Comparison of ENCODE assay signal across 1 cellular context in genomic region chr21:39079617-39080016, GRCh38.
TF ChIP-seq lines count a peak whose summit lies in the region.

No MANE protein-coding gene starts in this region.

TF ChIP-seq in HepG2, 621 proteins besides CTCF, POLR2A, EP300 and RAD21 (continued from another document and continues in another):
- TF ChIP-seq ZGPAT (CRISPR knock-in tag; IDR thresholded peaks at IDR 0.05) (peak; percentile 39; the same call in 1 of the 2 replicates), ZSCAN25 (CRISPR knock-in tag; IDR thresholded peaks at IDR 0.05) (peak; percentile 87), ZNF124 (CRISPR knock-in tag; IDR thresholded peaks at IDR 0.05) (no peak), TFDP1 (CRISPR knock-in tag; IDR thresholded peaks at IDR 0.05; ENCODE audit: borderline replicate concordance) (peak; percentile 44), HDAC1 (CRISPR knock-in tag; IDR thresholded peaks at IDR 0.05) (peak; percentile 51; the same call in 1 of the 2 replicates), FIP1L1 (IDR thresholded peaks at IDR 0.05; ENCODE audit: borderline replicate concordance, insufficient read depth, low read depth, low read length) (no peak), SIN3B (IDR thresholded peaks at IDR 0.05; ENCODE audit: low read length) (no peak), TFAP4 (IDR thresholded peaks at IDR 0.05; ENCODE audit: borderline replicate concordance, low read depth) (0 out of 2 replicates have a peak, but pooled peaks have one; percentile 16), ZNF350 (CRISPR knock-in tag; IDR thresholded peaks at IDR 0.05; ENCODE audit: borderline replicate concordance, low read depth) (0 out of 2 replicates have a peak, but pooled peaks have one; percentile 13), CREM (IDR thresholded peaks at IDR 0.05) (peak; percentile 27; the same call in 1 of the 2 replicates), CREM (CRISPR knock-in tag; IDR thresholded peaks at IDR 0.05) (no peak), SMC3 (IDR thresholded peaks at IDR 0.05; ENCODE audit: low read length) (0 out of 2 replicates have a peak, but pooled peaks have one; percentile 11), GATAD2A (CRISPR knock-in tag; IDR thresholded peaks at IDR 0.05) (peak; percentile 89), DPF2 (CRISPR knock-in tag; IDR thresholded peaks at IDR 0.05; ENCODE audit: borderline replicate concordance, low read depth) (0 out of 2 replicates have a peak, but pooled peaks have one; percentile 33), SOX6 (IDR thresholded peaks at IDR 0.05) (no peak), SOX6 (CRISPR knock-in tag; IDR thresholded peaks at IDR 0.05) (peak; percentile 78), MTA1 (CRISPR knock-in tag; IDR thresholded peaks at IDR 0.05; ENCODE audit: borderline replicate concordance) (peak; percentile 52; the same call in 1 of the 2 replicates), BCL6 (CRISPR knock-in tag; IDR thresholded peaks at IDR 0.05) (peak; percentile 77), NR2F6 (IDR thresholded peaks at IDR 0.05) (peak; percentile 65), NR2F6 (CRISPR knock-in tag; IDR thresholded peaks at IDR 0.05) (peak; percentile 82), HMG20A (CRISPR knock-in tag; IDR thresholded peaks at IDR 0.05; ENCODE audit: borderline replicate concordance) (peak; percentile 43; the same call in 1 of the 2 replicates), CC2D1A (CRISPR knock-in tag; IDR thresholded peaks at IDR 0.05) (no peak), ZBTB21 (CRISPR knock-in tag; IDR thresholded peaks at IDR 0.05) (peak; percentile 62; the same call in 1 of the 2 replicates), TOE1 (CRISPR knock-in tag; IDR thresholded peaks at IDR 0.05) (no peak), HCFC1 (IDR thresholded peaks at IDR 0.05; ENCODE audit: low read depth, low read length) (no peak), HNF4G (IDR thresholded peaks at IDR 0.05; ENCODE audit: borderline replicate concordance, low read depth, low read length) (peak; percentile 42; the same call in 1 of the 2 replicates), HNF4G (CRISPR knock-in tag; IDR thresholded peaks at IDR 0.05; ENCODE audit: borderline replicate concordance, low read depth) (no peak), AHR (CRISPR knock-in tag; IDR thresholded peaks at IDR 0.05) (no peak), GPN1 (CRISPR knock-in tag; IDR thresholded peaks at IDR 0.05; ENCODE audit: borderline replicate concordance) (no peak), MIER2 (CRISPR knock-in tag; IDR thresholded peaks at IDR 0.05) (0 out of 2 replicates have a peak, but pooled peaks have one; percentile 16), CENPBD1 (CRISPR knock-in tag; IDR thresholded peaks at IDR 0.05; ENCODE audit: borderline replicate concordance, low read depth) (no peak), ZNF609 (CRISPR knock-in tag; IDR thresholded peaks at IDR 0.05; ENCODE audit: borderline replicate concordance) (peak; percentile 53; the same call in 1 of the 2 replicates), PHF21A (CRISPR knock-in tag; IDR thresholded peaks at IDR 0.05) (peak; percentile 54; the same call in 1 of the 2 replicates), TCF7L2 (IDR thresholded peaks at IDR 0.05; ENCODE audit: low read depth, low read length) (no peak), ELF3 (CRISPR knock-in tag; IDR thresholded peaks at IDR 0.05) (peak; percentile 46; the same call in 1 of the 2 replicates), MATR3 (CRISPR knock-in tag; IDR thresholded peaks at IDR 0.05) (no peak), THAP8 (CRISPR knock-in tag; IDR thresholded peaks at IDR 0.05; ENCODE audit: borderline replicate concordance) (no peak), PTBP1 (IDR thresholded peaks at IDR 0.05; ENCODE audit: low read depth, low read length, poor library complexity, severe bottlenecking) (no peak), PHF8 (CRISPR knock-in tag; IDR thresholded peaks at IDR 0.05) (0 out of 2 replicates have a peak, but pooled peaks have one; percentile 11), NR2C2 (CRISPR knock-in tag; IDR thresholded peaks at IDR 0.05; ENCODE audit: borderline replicate concordance) (peak; percentile 83), NR2F2 (IDR thresholded peaks at IDR 0.05; ENCODE audit: borderline replicate concordance, low read depth) (peak; percentile 43; the same call in 1 of the 2 replicates), HOXA3 (CRISPR knock-in tag; IDR thresholded peaks at IDR 0.05) (peak; percentile 87), ZNF644 (CRISPR knock-in tag; IDR thresholded peaks at IDR 0.05; ENCODE audit: low read depth) (peak; percentile 87), ATF3 (CRISPR knock-in tag; IDR thresholded peaks at IDR 0.05) (0 out of 2 replicates have a peak, but pooled peaks have one; percentile 22), REPIN1 (CRISPR knock-in tag; IDR thresholded peaks at IDR 0.05; ENCODE audit: borderline replicate concordance, low read depth) (peak; percentile 32; the same call in 1 of the 2 replicates), HDAC2 (CRISPR knock-in tag; IDR thresholded peaks at IDR 0.05) (peak; percentile 77), HOMEZ (CRISPR knock-in tag; IDR thresholded peaks at IDR 0.05; ENCODE audit: low read depth) (peak; percentile 59; the same call in 1 of the 2 replicates), HNF4A (CRISPR knock-in tag; IDR thresholded peaks at IDR 0.05) (peak; percentile 84), ZBTB33 (CRISPR knock-in tag; IDR thresholded peaks at IDR 0.05) (peak; percentile 73), SOX5 (CRISPR knock-in tag; IDR thresholded peaks at IDR 0.05; ENCODE audit: borderline replicate concordance) (peak; percentile 50; the same call in 1 of the 2 replicates), HINFP (CRISPR knock-in tag; IDR thresholded peaks at IDR 0.05; ENCODE audit: low read depth) (0 out of 2 replicates have a peak, but pooled peaks have one; percentile 39), ZFP41 (CRISPR knock-in tag; IDR thresholded peaks at IDR 0.05; ENCODE audit: borderline replicate concordance) (no peak), RXRB (CRISPR knock-in tag; IDR thresholded peaks at IDR 0.05; ENCODE audit: borderline replicate concordance) (peak; percentile 54; the same call in 1 of the 2 replicates)
